ENCODE assay signal across 10 cellular contexts in the genomic region with DNA sequence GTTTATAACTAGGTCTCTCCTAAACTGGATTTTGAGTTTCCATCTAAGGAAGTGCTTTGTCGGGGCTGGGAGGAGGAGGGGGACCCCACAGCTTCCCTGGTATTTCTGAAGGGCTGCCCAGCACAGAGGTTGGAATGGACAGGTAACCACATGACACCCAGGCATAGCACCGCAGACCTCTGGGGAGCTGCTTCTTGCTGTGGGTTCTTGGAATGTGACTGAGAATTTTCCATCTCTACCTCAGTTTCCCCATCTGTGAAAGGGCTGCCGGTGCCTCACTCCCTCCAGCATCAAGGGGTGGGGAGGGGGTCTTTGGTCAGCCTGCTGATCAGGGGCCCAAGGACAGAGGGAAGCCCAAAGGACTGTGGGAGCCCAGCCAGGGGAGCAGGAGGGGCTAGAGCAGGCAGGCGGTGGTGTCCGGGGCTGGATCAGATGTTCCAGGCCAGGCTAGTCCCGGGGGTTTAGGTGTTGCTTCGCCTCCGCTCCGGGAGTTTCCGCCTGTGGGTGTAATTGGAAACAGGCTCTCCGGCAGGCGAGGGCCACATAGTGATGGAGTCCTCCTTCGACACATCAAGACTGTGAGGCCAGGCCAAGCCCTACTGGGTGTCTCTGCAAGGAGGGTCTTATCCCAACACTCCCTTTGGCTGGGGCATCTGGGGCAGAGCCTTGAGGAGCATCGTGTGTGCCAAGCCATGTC.
A peak's percentile ranks its signal among the peaks of the same experiment; 100 is the strongest.
DNase-seq lines count a peak whose midpoint lies in the region; ATAC-seq and TF ChIP-seq lines count a peak whose summit lies in the region.
"Had no signal": no experiment of that assay in that cellular context is flagged by ENCODE, and none has a peak within 500 bp of the region (broad histone marks: within the 10 kb centered on the region; RNA-seq: fewer than 3 reads in every experiment).

No MANE protein-coding gene starts in this region.

- DNase-seq in HFF-Myc (ENCODE audit: extremely low read depth, low read depth) (no peak), brain microvascular endothelial cell (no peak), iPS-NIHi7 (ENCODE audit: extremely low spot score) (peak; percentile 11), skeletal muscle cell (ENCODE audit: low read depth) (no peak), ACHN (no peak)
- no peak for DNase-seq in activated CD4-positive, alpha-beta T cell treated with anti-CD3 and anti-CD28 coated beads, Interleukin-2, amount 50 U/mL, for 1 hour
- DNase-seq: NCI-H345 had no signal

- H3K4me3 ChIP-seq in HFF-Myc (replicated peaks; ENCODE audit: low read depth, low read length): peak overlapping the region; percentile 17
- H3K4me3 ChIP-seq in brain microvascular endothelial cell (ENCODE audit: low read depth, low read length): no peak overlapping the region
- peak overlapping the region; percentile 11 for H3K4me3 ChIP-seq in skeletal muscle cell (ENCODE audit: low read depth, low read length)
- H3K4me3 ChIP-seq: ascending aorta had no signal

- in situ Hi-C loops in brain microvascular endothelial cell (cut with HindIII; ENCODE audit: low pct_ligation_motif_present, low sequenced_read_pairs) (no loop called here), ACHN (cut with HindIII; ENCODE audit: low pct_ligation_motif_present, low pct_unique_long_range_greater_than_20kb, low sequenced_read_pairs) (no loop called here)

- H3K27ac ChIP-seq in brain microvascular endothelial cell: peak overlapping the region; percentile 36
- H3K27ac ChIP-seq: ascending aorta had no signal

- ATAC-seq in HG03175 (IDR thresholded peaks at IDR 0.05; ENCODE audit: unreplicated experiment) (no peak), GM21619 (IDR thresholded peaks at IDR 0.05; ENCODE audit: unreplicated experiment) (no peak)

- TF ChIP-seq CTCF in HFF-Myc (IDR thresholded peaks at IDR 0.05; ENCODE audit: low read depth, low read length, missing control alignments): no peak
- TF ChIP-seq CTCF in brain microvascular endothelial cell (IDR thresholded peaks at IDR 0.05; ENCODE audit: low read depth, low read length, missing control alignments): no peak

- no peaks in the 10 kb centered on the region for H3K27me3 ChIP-seq in brain microvascular endothelial cell (replicated peaks)

- no peaks in the 10 kb centered on the region for H3K36me3 ChIP-seq in brain microvascular endothelial cell (replicated peaks)
- H3K36me3 ChIP-seq: ascending aorta had no signal
